In genomic region chr16:89005201-89006035, GRCh38 we compare ENCODE assay signal across 1 cellular context.
A peak's percentile ranks its signal among the peaks of the same experiment; 100 is the strongest.
TF ChIP-seq lines count a peak whose summit lies in the region.

No MANE protein-coding gene starts in this region.

TF ChIP-seq in HepG2, 621 proteins besides CTCF, POLR2A, EP300 and RAD21 (continued from another document):
- no peak for TF ChIP-seq STAT5B (CRISPR knock-in tag; IDR thresholded peaks at IDR 0.05)
- no peak for TF ChIP-seq ZBTB20 (CRISPR knock-in tag; IDR thresholded peaks at IDR 0.05; ENCODE audit: borderline replicate concordance, low read depth)
- TF ChIP-seq, protein P1, sequence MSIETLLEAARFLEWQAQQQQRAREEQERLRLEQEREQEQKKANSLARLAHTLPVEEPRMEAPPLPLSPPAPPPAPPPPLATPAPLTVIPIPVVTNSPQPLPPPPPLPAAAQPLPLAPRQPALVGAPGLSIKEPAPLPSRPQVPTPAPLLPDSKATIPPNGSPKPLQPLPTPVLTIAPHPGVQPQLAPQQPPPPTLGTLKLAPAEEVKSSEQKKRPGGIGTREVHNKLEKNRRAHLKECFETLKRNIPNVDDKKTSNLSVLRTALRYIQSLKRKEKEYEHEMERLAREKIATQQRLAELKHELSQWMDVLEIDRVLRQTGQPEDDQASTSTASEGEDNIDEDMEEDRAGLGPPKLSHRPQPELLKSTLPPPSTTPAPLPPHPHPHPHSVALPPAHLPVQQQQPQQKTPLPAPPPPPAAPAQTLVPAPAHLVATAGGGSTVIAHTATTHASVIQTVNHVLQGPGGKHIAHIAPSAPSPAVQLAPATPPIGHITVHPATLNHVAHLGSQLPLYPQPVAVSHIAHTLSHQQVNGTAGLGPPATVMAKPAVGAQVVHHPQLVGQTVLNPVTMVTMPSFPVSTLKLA (IDR thresholded peaks at IDR 0.05): peak; percentile 26; the same call in 1 of the 2 replicates
- TF ChIP-seq ZNF18 (CRISPR knock-in tag; IDR thresholded peaks at IDR 0.05; ENCODE audit: insufficient replicate concordance): no peak
- TF ChIP-seq MTF1 (CRISPR knock-in tag; IDR thresholded peaks at IDR 0.05): no peak
